17 cellular contexts compared by ENCODE assay signal in genomic region chr14:97298331-97298730, GRCh38.
A peak's percentile ranks its signal among the peaks of the same experiment; 100 is the strongest.
DNase-seq lines count a peak whose midpoint lies in the region; ATAC-seq and TF ChIP-seq lines count a peak whose summit lies in the region.
"Had no signal": no experiment of that assay in that cellular context is flagged by ENCODE, and none has a peak within 500 bp of the region (broad histone marks: within the 10 kb centered on the region; RNA-seq: fewer than 3 reads in every experiment).

No MANE protein-coding gene starts in this region.

- 51% methylated on average over 7 of the region's 7 CpGs for WGBS in hepatocyte (ENCODE audit: low lambda C conversion rate, missing lambda C conversion rate)
- 46 to 52% methylated on average over 7 of the region's 7 CpGs for WGBS in body of pancreas, 2 donors

- H3K79me2 ChIP-seq in hepatocyte: no peaks in the 10 kb centered on the region

- H3K9me2 ChIP-seq in hepatocyte (replicated peaks; ENCODE audit: insufficient read depth): no peaks in the 10 kb centered on the region

- intact Hi-C loops in body of pancreas (cut with DNase I): no loop called here

- peak; percentile 18; the same call in 1 of the 3 replicates for TF ChIP-seq CTCF in GM12872 (IDR thresholded peaks at IDR 0.05; ENCODE audit: insufficient read depth, low read depth, low read length)
- peak; percentile 20 for TF ChIP-seq CTCF in hepatocyte (IDR thresholded peaks at IDR 0.05; ENCODE audit: poor library complexity)
- peak in 2 of 7 experiments; percentile 5 to 11 for TF ChIP-seq CTCF in body of pancreas (IDR thresholded peaks at IDR 0.05)

- peaks cover 3% of the 10 kb centered on the region for H3K27me3 ChIP-seq in hepatocyte
- peaks cover 0 to 5% of the 10 kb centered on the region in 2 donors for H3K27me3 ChIP-seq in body of pancreas
- H3K27me3 ChIP-seq: right atrium auricular region had no signal

- DNase-seq in COLO829 (ENCODE audit: low spot score): peak; percentile 14
- DNase-seq in NCI-H2171 (lab: John Stamatoyannopoulos, UW): peak; percentile 31
- no peak for DNase-seq in hepatocyte (ENCODE audit: low spot score)
- DNase-seq in NCI-H1436 (lab: John Stamatoyannopoulos, UW): no peak
- DNase-seq in activated effector memory CD4-positive, alpha-beta T cell treated with anti-CD3 and anti-CD28 coated beads, Interleukin-2, amount 50 U/mL, for 16 hours: no peak
- no peak for DNase-seq in body of pancreas
- DNase-seq: CD8-positive, alpha-beta memory T cell; hippocampal formation; left ventricle myocardium superior; naive thymus-derived CD4-positive, alpha-beta T cell; NCI-H1417 treated with DMSO at 0.1 percent for 48 hours; stimulated activated CD4-positive, alpha-beta T cell treated with anti-CD3 and anti-CD28 coated beads, Interleukin-4, amount 100 ng/mL, for 24 hours; stimulated activated naive B cell treated with anti-CD40 and anti-IgM and Interleukin-4, amounts not matched to agents 10 μg/mL and 1 μg/mL and 100 μg/mL, for 72 hours had no signal

- no peak for TF ChIP-seq POLR2A in body of pancreas (IDR thresholded peaks at IDR 0.05)

- H3K27ac ChIP-seq in hepatocyte (no peak overlapping the region), body of pancreas (no peak overlapping the region)
- H3K27ac ChIP-seq: esophagus muscularis mucosa, right atrium auricular region, VCaP had no signal

- H2AFZ ChIP-seq in hepatocyte: no peak overlapping the region

- H3K36me3 ChIP-seq in hepatocyte (replicated peaks; ENCODE audit: insufficient read depth, low read depth): no peaks in the 10 kb centered on the region
- no peaks in the 10 kb centered on the region for H3K36me3 ChIP-seq in body of pancreas (replicated peaks in 1 of 2; ENCODE audit: insufficient read depth in 1 of 2, low read depth in 2 of 2)
- H3K36me3 ChIP-seq: esophagus muscularis mucosa, right atrium auricular region had no signal

- H3K9me3 ChIP-seq in hepatocyte (ENCODE audit: low read depth) (no peaks in the 10 kb centered on the region), body of pancreas (no peaks in the 10 kb centered on the region)
- H3K9me3 ChIP-seq: esophagus muscularis mucosa, right atrium auricular region had no signal

- H3K4me2 ChIP-seq in hepatocyte: no peak overlapping the region

- ATAC-seq in body of pancreas: no peak
- ATAC-seq: left ventricle myocardium superior; naive thymus-derived CD4-positive, alpha-beta T cell; stimulated activated naive B cell treated with anti-CD40 and anti-IgM and Interleukin-4, amounts not matched to agents 10 μg/mL and 1 μg/mL and 100 μg/mL, for 72 hours had no signal

- H4K20me1 ChIP-seq in hepatocyte (ENCODE audit: insufficient read depth, poor library complexity, severe bottlenecking): no peaks in the 10 kb centered on the region

- no peak overlapping the region for H3K4me3 ChIP-seq in hepatocyte
- H3K4me3 ChIP-seq in body of pancreas: no peak overlapping the region
- H3K4me3 ChIP-seq: esophagus muscularis mucosa, right atrium auricular region had no signal

- H3K4me1 ChIP-seq in hepatocyte (ENCODE audit: insufficient read depth) (no peaks in the 10 kb centered on the region), body of pancreas (no peaks in the 10 kb centered on the region)
- H3K4me1 ChIP-seq: right atrium auricular region had no signal

Comparison
In these comparisons a context has a peak if more than half of its experiments do, and no peak if none do; other contexts are left out.
1. DNase-seq: peak in COLO829 (single experiment) and NCI-H2171 (single experiment); none in hepatocyte (single experiment), NCI-H1436 (single experiment), activated effector memory CD4-positive, alpha-beta T cell treated with anti-CD3 and anti-CD28 coated beads, Interleukin-2, amount 50 U/mL, for 16 hours (single experiment) and body of pancreas (0 of 4).